ENCODE assay signal across 7 cellular contexts in genomic region chr2:175259164-175259563, GRCh38.
"Had no signal": no experiment of that assay in that cellular context is flagged by ENCODE, and none has a peak within 500 bp of the region (broad histone marks: within the 10 kb centered on the region; RNA-seq: fewer than 3 reads in every experiment).

No MANE protein-coding gene starts in this region.

- FAIRE-seq: G401.6, GM12878, GM12891, GM12892, GM18507, GM19239 had no signal

- H3K4me3 ChIP-seq: GM12878 had no signal

- DNase-seq: GDM1 had no signal

- ATAC-seq: GM12878 had no signal
